ENCODE assay signal across 15 cellular contexts in the genomic region with DNA sequence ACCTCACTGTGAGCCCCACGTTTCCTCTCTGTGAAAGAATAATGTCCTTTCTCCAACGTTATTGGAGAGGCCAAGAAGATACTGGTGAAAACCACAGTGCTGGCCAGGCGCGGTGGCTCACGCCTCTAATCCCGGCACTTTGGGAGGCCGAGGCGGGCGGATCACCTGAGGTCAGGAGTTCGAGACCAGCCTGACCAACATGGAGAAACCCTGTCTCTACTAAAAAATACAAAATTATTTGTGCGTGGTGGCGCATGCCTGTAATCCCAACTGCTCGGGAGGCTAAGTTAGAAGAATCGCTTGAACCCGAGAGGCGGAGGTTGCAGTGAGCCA. TPM values are rescaled to one million over a fixed set of nuclear protein-coding genes. Genes with fewer than 3 reads are reported as not detected.
DNase-seq lines count a peak whose midpoint lies in the region; ATAC-seq and TF ChIP-seq lines count a peak whose summit lies in the region.
"Not testable (repeated sequence)": the region's sequence is repeated elsewhere in the genome, so short reads cannot be mapped to it uniquely, and the experiment has no call there.
"Had no signal": no experiment of that assay in that cellular context is flagged by ENCODE, and none has a peak within 500 bp of the region (broad histone marks: within the 10 kb centered on the region; RNA-seq: fewer than 3 reads in every experiment).

No MANE protein-coding gene starts in this region.

- not testable (repeated sequence) for TF ChIP-seq CTCF in 22Rv1 (IDR thresholded peaks at IDR 0.05); RWPE1 (conservative IDR thresholded peaks at IDR 0.05; ENCODE audit: low read depth); heart right ventricle (IDR thresholded peaks at IDR 0.05); right atrium auricular region (IDR thresholded peaks at IDR 0.05); right lobe of liver (IDR thresholded peaks at IDR 0.05)

- not testable (repeated sequence) for DNase-seq in RWPE1 (ENCODE audit: low spot score); heart right ventricle; right atrium auricular region (ENCODE audit: low spot score); stimulated activated naive B cell treated with anti-CD40 and anti-IgM and Interleukin-4, amounts not matched to agents 10 μg/mL and 1 μg/mL and 100 μg/mL, for 72 hours
- peak in 1 of 3 donors; percentile 48 for DNase-seq in right lobe of liver

- POLR2A ChIA-PET in RWPE1 (lab: Yijun Ruan, JAX; ENCODE audit: low non-redundant PET): not testable (repeated sequence)

- WGBS in heart right ventricle, 2 donors: 93 to 95% methylated on average over 16 of the region's 16 CpGs
- WGBS in right lobe of liver (ENCODE audit: insufficient coverage, low coverage, low lambda C conversion rate, missing lambda C conversion rate): 69% methylated on average over 7 of the region's 16 CpGs

- CTCF ChIA-PET in RWPE1 (lab: Yijun Ruan, JAX): not testable (repeated sequence)

- H3K27ac Mint-ChIP-seq in stimulated activated naive B cell treated with anti-CD40 and anti-IgM and Interleukin-4, amounts not matched to agents 10 μg/mL and 1 μg/mL and 100 μg/mL, for 72 hours: peak overlapping the region; percentile 9

- not testable (repeated sequence) for H3K4me1 Mint-ChIP-seq in stimulated activated naive B cell treated with anti-CD40 and anti-IgM and Interleukin-4, amounts not matched to agents 10 μg/mL and 1 μg/mL and 100 μg/mL, for 72 hours

- intact Hi-C loops in heart right ventricle (cut with DNase I); right lobe of liver (cut with DNase I): not testable (repeated sequence)

- H3K4me3 Mint-ChIP-seq in stimulated activated naive B cell treated with anti-CD40 and anti-IgM and Interleukin-4, amounts not matched to agents 10 μg/mL and 1 μg/mL and 100 μg/mL, for 72 hours: not testable (repeated sequence)

- H3K36me3 ChIP-seq in heart right ventricle (peaks cover 0 to 42% (median 20%) of the 10 kb centered on the region in 9 donors), right atrium auricular region (peaks cover 34% of the 10 kb centered on the region), right lobe of liver (peaks cover 0 to 14% (median 0%) of the 10 kb centered on the region in 4 donors)

- H3K4me1 ChIP-seq in heart right ventricle (peaks cover 0 to 35% (median 12%) of the 10 kb centered on the region in 9 donors), right atrium auricular region (peaks cover 0 to 32% of the 10 kb centered on the region in 2 donors), right lobe of liver (peaks cover 0 to 66% (median 30%) of the 10 kb centered on the region in 4 donors)

- not testable (repeated sequence) for H3K27me3 Mint-ChIP-seq in stimulated activated naive B cell treated with anti-CD40 and anti-IgM and Interleukin-4, amounts not matched to agents 10 μg/mL and 1 μg/mL and 100 μg/mL, for 72 hours

- H3K36me3 Mint-ChIP-seq in stimulated activated naive B cell treated with anti-CD40 and anti-IgM and Interleukin-4, amounts not matched to agents 10 μg/mL and 1 μg/mL and 100 μg/mL, for 72 hours: peaks cover 26 to 43% of the 10 kb centered on the region in 2 donors

- not testable (repeated sequence) for H3K4me3 ChIP-seq in heart right ventricle, right atrium auricular region, right lobe of liver

- H3K27ac ChIP-seq in 22Rv1 (peak overlapping the region; percentile 18; the same call in 1 of the 2 replicates), RWPE1 (peak overlapping the region; percentile 56), heart right ventricle (peak overlapping the region in 6 of 10 donors; percentile 6 to 54 (median 42)), right atrium auricular region (peak overlapping the region; percentile 11 to 68), right lobe of liver (peak overlapping the region in 2 of 3 donors; percentile 45 to 81)

- TF ChIP-seq POLR2A in right lobe of liver (IDR thresholded peaks at IDR 0.05): not testable (repeated sequence)

- not testable (repeated sequence) for H3K9me3 Mint-ChIP-seq in stimulated activated naive B cell treated with anti-CD40 and anti-IgM and Interleukin-4, amounts not matched to agents 10 μg/mL and 1 μg/mL and 100 μg/mL, for 72 hours

- H3K27me3 ChIP-seq in heart right ventricle, right atrium auricular region, right lobe of liver: not testable (repeated sequence)

- H3K9me3 ChIP-seq in heart right ventricle, right atrium auricular region, right lobe of liver: not testable (repeated sequence)

- not testable (repeated sequence) for ATAC-seq in heart right ventricle; right lobe of liver; stimulated activated naive B cell treated with anti-CD40 and anti-IgM and Interleukin-4, amounts not matched to agents 10 μg/mL and 1 μg/mL and 100 μg/mL, for 72 hours (replicated peaks)

RNA-seq across cellular contexts. Expression of a gene that starts 11.6 kb away (rescaled TPM):
- total RNA-seq in heart right ventricle (under 1 TPM in 4 of 10 donors, not detected in 6; 0.21 to 0.26 (median 0.24) TPM), right atrium auricular region (under 1 TPM; 0.26 to 0.86 TPM), right lobe of liver (1 to 10 TPM; 1.1 to 4.1 (median 2.5) TPM)
- under 1 TPM in 1 of 2 donors, not detected in 1; 0.15 TPM for polyA plus RNA-seq in heart right ventricle
- total RNA-seq: A673, G401, GM12878 had no signal
- polyA plus RNA-seq: AG04450, CD14-positive monocyte had no signal

RNA-seq across cellular contexts. Expression of a gene that starts 27.1 kb away (rescaled TPM):
- total RNA-seq in heart right ventricle (10 to 100 TPM; 48.9 to 84.0 (median 61.4) TPM), right atrium auricular region (10 to 100 TPM; 66.7 to 82.3 TPM), right lobe of liver (10 to 100 TPM; 40.9 to 60.8 (median 48.4) TPM)
- polyA plus RNA-seq in heart right ventricle: 10 to 100 TPM; 62.8 to 95.9 TPM

RNA-seq across cellular contexts. Expression of a gene that starts 34.9 kb away (rescaled TPM):
- total RNA-seq in heart right ventricle (10 to 100 TPM in 2 of 10 donors, 1 to 10 TPM in 8; 2.7 to 14.7 (median 7.8) TPM), right atrium auricular region (10 to 100 TPM; 10.6 to 19.0 TPM), right lobe of liver (10 to 100 TPM; 25.6 to 69.6 (median 43.0) TPM)
- polyA plus RNA-seq in heart right ventricle: 1 to 10 TPM; 2.7 to 4.0 TPM
- total RNA-seq: A673; CD4-positive, alpha-beta memory T cell; CD4-positive, CD25-positive, alpha-beta regulatory T cell; CD8-positive, alpha-beta memory T cell; Daoy; G401; GM12878 had no signal
- polyA plus RNA-seq: AG04450; CD14-positive monocyte; CD4-positive, alpha-beta memory T cell; CD4-positive, CD25-positive, alpha-beta regulatory T cell; CD8-positive, alpha-beta memory T cell; GM12878 had no signal

RNA-seq across cellular contexts. Expression of a gene that starts 44.8 kb away (rescaled TPM):
- 10 to 100 TPM; 11.9 to 32.5 (median 22.3) TPM for total RNA-seq in heart right ventricle
- 10 to 100 TPM; 17.7 to 48.6 TPM for polyA plus RNA-seq in heart right ventricle
- 100 to 1,000 TPM in 1 of 2 donors, 10 to 100 TPM in 1; 72.5 to 151 TPM for total RNA-seq in right atrium auricular region
- total RNA-seq in right lobe of liver: 10 to 100 TPM in 2 of 6 experiments, 1 to 10 TPM in 4; 2.0 to 24.8 (median 6.7) TPM
- total RNA-seq: CD4-positive, alpha-beta memory T cell; CD4-positive, CD25-positive, alpha-beta regulatory T cell had no signal
- polyA plus RNA-seq: CD4-positive, alpha-beta memory T cell; CD4-positive, CD25-positive, alpha-beta regulatory T cell; CD8-positive, alpha-beta memory T cell; GM12878 had no signal

RNA-seq across cellular contexts. Expression of a gene that starts 48.4 kb away (rescaled TPM):
- total RNA-seq in heart right ventricle (10 to 100 TPM in 1 of 10 donors, 1 to 10 TPM in 9; 6.5 to 10.0 (median 8.6) TPM), right atrium auricular region (1 to 10 TPM; 6.2 to 8.3 TPM), right lobe of liver (1 to 10 TPM; 6.0 to 8.1 (median 7.1) TPM)
- 10 to 100 TPM in 1 of 2 donors, 1 to 10 TPM in 1; 8.0 to 19.5 TPM for polyA plus RNA-seq in heart right ventricle
